In genomic region chr6:28218312-28219248, GRCh38 we compare ENCODE assay signal across 8 cellular contexts. TPM values are rescaled to one million over a fixed set of nuclear protein-coding genes. Genes with fewer than 3 reads are reported as not detected.
DNase-seq lines count a peak whose midpoint lies in the region; ATAC-seq and TF ChIP-seq lines count a peak whose summit lies in the region.

No MANE protein-coding gene starts in this region.

- H3K4me1 ChIP-seq in SK-N-SH (ENCODE audit: control insufficient read depth in 1 of 2, insufficient read depth in 2 of 2, low read depth in 1 of 2, low read length in 1 of 2) (peaks cover 0 to 11% of the 10 kb centered on the region in 2 experiments; a peak in 2 of 4 replicates), duodenal mucosa (ENCODE audit: control insufficient read depth in 1 of 2, insufficient read depth in 2 of 2, low read length in 2 of 2) (peaks cover 4 to 8% of the 10 kb centered on the region in 2 donors), right lobe of liver (no peaks in the 10 kb centered on the region)

- CTCF ChIA-PET in SK-N-SH (lab: Yijun Ruan, JAX), result interaction anchor here (0.6 to 2.1 kb wide), 3 partner anchors 50 to 140 kb away, joined by 3 to 10 read pairs (median 3); no protein-coding TSS in a partner anchor

- ATAC-seq in GM21447 (IDR thresholded peaks at IDR 0.05; ENCODE audit: unreplicated experiment), result peak; percentile 84
- ATAC-seq in right lobe of liver, result peak; percentile 94 to 98 (median 96)

- POLR2A ChIA-PET in SK-N-SH (lab: Yijun Ruan, JAX), result interaction anchor here (0.6 to 2.0 kb wide), 9 partner anchors 12 to 135 kb away, joined by 3 to 13 read pairs (median 4); partner anchors contain the start of genes ZKSCAN4, ZKSCAN8 and ZSCAN26

- H3K27ac ChIP-seq in SK-N-SH (ENCODE audit: low read depth in 2 of 2, low read length in 1 of 2) (peak overlapping the region in 1 of 2 experiments; percentile 81; a peak in 2 of 4 replicates), duodenal mucosa (ENCODE audit: low read depth, low read length) (peak overlapping the region; percentile 27), right lobe of liver (no peak overlapping the region)

- H3F3A ChIP-seq in SK-N-SH (replicated peaks; ENCODE audit: insufficient read depth), result peaks cover under 1% of the 10 kb centered on the region

- intact Hi-C loops in right lobe of liver (cut with DNase I), result no loop called here

- H2AFZ ChIP-seq in SK-N-SH (ENCODE audit: low read depth), result peak overlapping the region; percentile 98

- DNase-seq in NCI-H1417 (lab: John Stamatoyannopoulos, UW) (peak; percentile 62 to 87 (median 79)), NCI-H1417 treated with DMSO at 0.1 percent for 48 hours (lab: John Stamatoyannopoulos, UW) (no peak), LHCN-M2 (ENCODE audit: low read depth) (peak; percentile 67), SK-N-SH (peak; percentile 93), right lobe of liver (peak; percentile 80 to 82 (median 81))
- peak; percentile 13 for DNase-seq in stimulated activated CD8-positive, alpha-beta memory T cell treated with anti-CD3 and anti-CD28 coated beads, Interleukin-7, amount 100 ng/mL, for 24 hours (ENCODE audit: low read depth)

- no peak for TF ChIP-seq EP300 in SK-N-SH (IDR thresholded peaks at IDR 0.05; ENCODE audit: borderline replicate concordance in 1 of 2, low read depth in 1 of 2, low read length in 1 of 2)

- H3K9ac ChIP-seq in SK-N-SH (peak overlapping the region; percentile 60), duodenal mucosa (ENCODE audit: low read depth in 1 of 2, low read length in 2 of 2) (peak overlapping the region in 1 of 2 donors; percentile 39)

- no peaks in the 10 kb centered on the region for H3K36me3 ChIP-seq in SK-N-SH (replicated peaks in 1 of 2; ENCODE audit: control insufficient read depth in 1 of 2, insufficient read depth in 2 of 2, low read length in 1 of 2)
- H3K36me3 ChIP-seq in duodenal mucosa (ENCODE audit: control insufficient read depth in 1 of 2, insufficient read depth in 2 of 2, low read length in 2 of 2), result no peaks in the 10 kb centered on the region
- H3K36me3 ChIP-seq in right lobe of liver, result no peaks in the 10 kb centered on the region

- H3K79me2 ChIP-seq in SK-N-SH (ENCODE audit: insufficient read depth), result no peaks in the 10 kb centered on the region

- peak overlapping the region; percentile 80 for H3K4me2 ChIP-seq in SK-N-SH

- TF ChIP-seq RAD21 in SK-N-SH (IDR thresholded peaks at IDR 0.05; ENCODE audit: low read length), result no peak

- H3K4me3 ChIP-seq in SK-N-SH (ENCODE audit: low read depth in 2 of 2, low read length in 1 of 2) (peak overlapping the region; percentile 55 to 67), duodenal mucosa (ENCODE audit: low read depth in 1 of 2, low read length in 2 of 2) (peak overlapping the region; percentile 71 to 75), right lobe of liver (peak overlapping the region; percentile 55 to 67 (median 61))

- H3K27me3 ChIP-seq in SK-N-SH (ENCODE audit: insufficient read depth) (no peaks in the 10 kb centered on the region; the same call in 1 of the 2 replicates), duodenal mucosa (ENCODE audit: control insufficient read depth in 1 of 2, insufficient read depth in 2 of 2, low read length in 2 of 2) (peaks cover 12 to 27% of the 10 kb centered on the region in 2 donors), right lobe of liver (no peaks in the 10 kb centered on the region)

- no peak for TF ChIP-seq POLR2A in right lobe of liver (IDR thresholded peaks at IDR 0.05)

- no peak for TF ChIP-seq CTCF in SK-N-SH (IDR thresholded peaks at IDR 0.05)
- TF ChIP-seq CTCF in right lobe of liver (IDR thresholded peaks at IDR 0.05), result no peak

- H3K9me3 ChIP-seq in SK-N-SH (no peaks in the 10 kb centered on the region), duodenal mucosa (ENCODE audit: control insufficient read depth in 1 of 2, low read length in 2 of 2) (no peaks in the 10 kb centered on the region), right lobe of liver (no peaks in the 10 kb centered on the region)

- 23% methylated on average over 35 of the region's 56 CpGs for WGBS in SK-N-SH (ENCODE audit: low lambda C conversion rate)
- under 1% methylated on average over 26 of the region's 56 CpGs for WGBS in right lobe of liver (ENCODE audit: insufficient coverage, low coverage, low lambda C conversion rate, missing lambda C conversion rate)

- no peaks in the 10 kb centered on the region for H4K20me1 ChIP-seq in SK-N-SH (ENCODE audit: insufficient read depth)

- no peaks in the 10 kb centered on the region for H3K9me2 ChIP-seq in SK-N-SH

TF ChIP-seq in SK-N-SH, 30 proteins besides CTCF, POLR2A, EP300 and RAD21:
- peak; percentile 36; the same call in 1 of the 2 replicates for TF ChIP-seq TAF1 (IDR thresholded peaks at IDR 0.05; ENCODE audit: borderline replicate concordance, low read depth, low read length)
- TF ChIP-seq JUND (IDR thresholded peaks at IDR 0.05), result no peak
- no peak for TF ChIP-seq FOSL2 (IDR thresholded peaks at IDR 0.05; ENCODE audit: borderline replicate concordance, low read depth)
- no peak for TF ChIP-seq ELF1 (IDR thresholded peaks at IDR 0.05)
- TF ChIP-seq GABPA (IDR thresholded peaks at IDR 0.05; ENCODE audit: low read depth), result peak; percentile 86
- TF ChIP-seq EZH2phosphoT487 (IDR thresholded peaks at IDR 0.05; ENCODE audit: borderline replicate concordance, low read depth), result no peak
- TF ChIP-seq POLR2AphosphoS5 (IDR thresholded peaks at IDR 0.05; ENCODE audit: low read depth, low read length), result peak; percentile 69; the same call in 1 of the 2 replicates
- peak; percentile 79; the same call in 1 of the 2 replicates for TF ChIP-seq MAX (IDR thresholded peaks at IDR 0.05; ENCODE audit: low read depth)
- TF ChIP-seq GATA2 (CRISPR knock-in tag; IDR thresholded peaks at IDR 0.05), result no peak
- TF ChIP-seq NFIC (IDR thresholded peaks at IDR 0.05; ENCODE audit: borderline replicate concordance), result peak; percentile 64

RNA-seq across cellular contexts. Expression of gene ZSCAN9, which starts 6.5 kb away (rescaled TPM):
- total RNA-seq in LHCN-M2 (2014; rRNA removed) (10.3 and 15.5 TPM in 2 replicates), right lobe of liver (1 to 10 TPM; 2.0 to 3.9 (median 3.3) TPM)
- 8.1 TPM for polyA plus RNA-seq in LHCN-M2 (2012)
- polyA plus RNA-seq in SK-N-SH (2012; rRNA removed), result 13.7 and 23.2 TPM in 2 replicates
- polyA plus RNA-seq in SK-N-SH (2012; cell fraction: cytosol; rRNA removed), result 13.4 and 14.3 TPM in 2 replicates
- polyA plus RNA-seq in SK-N-SH (2012; cell fraction: nucleus; rRNA removed), result 29.1 and 43.7 TPM in 2 replicates

RNA-seq across cellular contexts. Expression of gene ZKSCAN4, which starts 33.5 kb away (rescaled TPM):
- total RNA-seq in LHCN-M2 (2014; rRNA removed) (4.1 and 4.4 TPM in 2 replicates), right lobe of liver (1 to 10 TPM; 1.1 to 2.6 (median 2.3) TPM)
- 2.5 TPM for polyA plus RNA-seq in LHCN-M2 (2012)
- 2.9 and 3.5 TPM in 2 replicates for polyA plus RNA-seq in SK-N-SH (2012; rRNA removed)
- 2.5 and 3.3 TPM in 2 replicates for polyA plus RNA-seq in SK-N-SH (2012; cell fraction: cytosol; rRNA removed)
- 3.9 and 5.5 TPM in 2 replicates for polyA plus RNA-seq in SK-N-SH (2012; cell fraction: nucleus; rRNA removed)

RNA-seq across cellular contexts. Expression of gene NKAPL, which starts 40.5 kb away (rescaled TPM):
- total RNA-seq in LHCN-M2 (2014; rRNA removed) (not detected in 2 replicates), right lobe of liver (1 to 10 TPM in 1 of 6 experiments, under 1 TPM in 5; 0.15 to 1.0 (median 0.36) TPM)
- not detected for polyA plus RNA-seq in LHCN-M2 (2012)
- polyA plus RNA-seq in SK-N-SH (2012; rRNA removed), result not detected in 2 replicates
- not detected in 2 replicates for polyA plus RNA-seq in SK-N-SH (2012; cell fraction: cytosol; rRNA removed)
- not detected in 2 replicates for polyA plus RNA-seq in SK-N-SH (2012; cell fraction: nucleus; rRNA removed)

RNA-seq across cellular contexts. Expression of gene ZSCAN26, which starts 48.4 kb away (rescaled TPM):
- total RNA-seq in LHCN-M2 (2014; rRNA removed) (11.3 and 12.7 TPM in 2 replicates), right lobe of liver (1 to 10 TPM; 2.7 to 8.1 (median 5.3) TPM)
- polyA plus RNA-seq in LHCN-M2 (2012), result 4.9 TPM
- 11.0 and 14.0 TPM in 2 replicates for polyA plus RNA-seq in SK-N-SH (2012; rRNA removed)
- polyA plus RNA-seq in SK-N-SH (2012; cell fraction: cytosol; rRNA removed), result 9.2 and 9.6 TPM in 2 replicates
- 39.3 and 45.6 TPM in 2 replicates for polyA plus RNA-seq in SK-N-SH (2012; cell fraction: nucleus; rRNA removed)
